ENCODE assay signal across 8 cellular contexts in the genomic region with DNA sequence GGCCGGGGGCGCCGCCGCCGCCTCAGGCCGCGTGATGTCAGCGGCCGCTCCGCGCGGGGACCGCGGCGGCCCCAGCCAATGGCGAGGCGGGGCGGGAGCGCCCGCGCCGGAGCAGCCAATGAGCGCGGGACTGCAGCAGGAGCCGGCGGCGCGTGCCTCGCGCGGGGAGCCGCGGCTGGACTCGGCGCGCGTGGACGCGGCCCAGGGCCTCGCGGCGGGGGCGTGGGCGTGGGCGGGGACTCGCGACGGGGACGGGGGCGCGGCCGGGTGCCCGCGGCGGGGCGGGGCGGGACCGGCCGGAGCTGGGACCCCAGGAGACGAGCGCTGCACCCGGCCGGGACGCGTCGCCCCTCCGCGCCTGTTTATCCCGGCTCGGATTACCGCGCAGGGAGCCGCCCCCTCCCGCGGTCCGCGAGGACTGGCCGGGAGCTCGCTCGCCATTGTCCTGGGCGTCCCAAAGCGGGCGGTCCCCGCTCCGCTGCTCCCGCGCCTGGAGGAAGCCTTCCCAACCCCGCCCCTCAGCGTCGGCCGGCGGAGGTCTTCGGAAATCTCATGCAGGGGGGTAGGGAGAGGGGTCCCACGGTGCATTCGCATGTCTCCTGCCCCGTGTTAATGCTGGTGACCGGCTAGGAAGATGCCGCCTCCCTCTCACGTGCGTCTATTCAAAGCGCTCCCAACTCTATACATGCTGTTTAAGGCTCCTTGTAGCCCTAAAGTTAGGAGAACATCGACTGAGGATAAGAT. TPM values are rescaled to one million over a fixed set of nuclear protein-coding genes. Genes with fewer than 3 reads are reported as not detected.
DNase-seq lines count a peak whose midpoint lies in the region; ATAC-seq and TF ChIP-seq lines count a peak whose summit lies in the region.

A gene (minus strand): TSS at position 33 of the 744 bp plus-strand sequence. CDS start 253 bp downstream, outside the sequence.

- H3K36me3 ChIP-seq in SJCRH30 (no peaks in the 10 kb centered on the region), osteoblast (ENCODE audit: insufficient read depth, low read length) (no peaks in the 10 kb centered on the region)

- no peaks in the 10 kb centered on the region for H4K20me1 ChIP-seq in osteoblast (ENCODE audit: insufficient read depth, low read length)

- peak within 1 kb of the TSS; percentile 88 for H3K27ac Mint-ChIP-seq in activated naive CD8-positive, alpha-beta T cell treated with anti-CD3 and anti-CD28 coated beads for 36 hours

- H3K9me3 Mint-ChIP-seq in activated naive CD8-positive, alpha-beta T cell treated with anti-CD3 and anti-CD28 coated beads for 36 hours: peaks cover 3% of the 10 kb centered on the region

- peak within 1 kb of the TSS; percentile 94 for H2AFZ ChIP-seq in osteoblast (ENCODE audit: low read length)

- peaks cover 12% of the 10 kb centered on the region for H3K4me1 ChIP-seq in SJCRH30
- peaks cover 7% of the 10 kb centered on the region for H3K4me1 ChIP-seq in osteoblast (ENCODE audit: insufficient read depth, low read length)

- H3K36me3 Mint-ChIP-seq in activated naive CD8-positive, alpha-beta T cell treated with anti-CD3 and anti-CD28 coated beads for 36 hours: peaks cover 18% of the 10 kb centered on the region

- peak within 1 kb of the TSS; percentile 86 for H3K4me3 Mint-ChIP-seq in activated naive CD8-positive, alpha-beta T cell treated with anti-CD3 and anti-CD28 coated beads for 36 hours

- ATAC-seq in HG03432 (IDR thresholded peaks at IDR 0.05; ENCODE audit: unreplicated experiment) (peak; percentile 70), Right ventricle myocardium superior (ENCODE audit: poor library complexity) (peak; percentile 88), HG02884 (IDR thresholded peaks at IDR 0.05; ENCODE audit: unreplicated experiment) (no peak)

- peaks cover 2% of the 10 kb centered on the region; the same call in 1 of the 2 replicates for H3K27me3 ChIP-seq in SJCRH30
- peaks cover 66% of the 10 kb centered on the region for H3K27me3 ChIP-seq in osteoblast (ENCODE audit: insufficient read depth, low read length)

- DNase-seq in NCI-H82 (lab: John Stamatoyannopoulos, UW): peak; percentile 79
- no peak for DNase-seq in NCI-H82 treated with DMSO at 0.1 percent for 48 hours (lab: John Stamatoyannopoulos, UW; ENCODE audit: unreplicated experiment)
- DNase-seq in SJCRH30: peak; percentile 89 to 91
- DNase-seq in activated naive CD8-positive, alpha-beta T cell treated with anti-CD3 and anti-CD28 coated beads for 36 hours: peak; percentile 74
- peak; percentile 82 for DNase-seq in Right ventricle myocardium superior
- peak; percentile 96 for DNase-seq in osteoblast (ENCODE audit: insufficient read length, low spot score, missing footprints)

- H3K79me2 ChIP-seq in osteoblast (ENCODE audit: insufficient read depth, low read length): no peaks in the 10 kb centered on the region

- peaks cover 52% of the 10 kb centered on the region for H3K4me1 Mint-ChIP-seq in activated naive CD8-positive, alpha-beta T cell treated with anti-CD3 and anti-CD28 coated beads for 36 hours

- H3K27me3 Mint-ChIP-seq in activated naive CD8-positive, alpha-beta T cell treated with anti-CD3 and anti-CD28 coated beads for 36 hours: no peaks in the 10 kb centered on the region

- H3K4me2 ChIP-seq in osteoblast (ENCODE audit: insufficient read depth, low read length): peak within 1 kb of the TSS; percentile 97

- H3K9me3 ChIP-seq in SJCRH30 (replicated peaks) (0 out of 2 replicates have a peak, but pooled peaks cover 3% of the 10 kb centered on the region), osteoblast (ENCODE audit: low read depth, low read length) (no peaks in the 10 kb centered on the region)

- H3K27ac ChIP-seq in SJCRH30 (peak within 1 kb of the TSS; percentile 28), osteoblast (ENCODE audit: low read depth, low read length) (no peak within 1 kb of the TSS)

- peak within 1 kb of the TSS; percentile 65 for H3K4me3 ChIP-seq in SJCRH30
- H3K4me3 ChIP-seq in osteoblast (ENCODE audit: insufficient read depth, low read length): peak within 1 kb of the TSS; percentile 74

- TF ChIP-seq CTCF in osteoblast (IDR thresholded peaks at IDR 0.05; ENCODE audit: extremely low read depth, low read depth, low read length): no peak

- intact Hi-C loops in Right ventricle myocardium superior (cut with DNase I): no loop called here

RNA-seq across cellular contexts. Expression of the gene that starts here (rescaled TPM):
- total RNA-seq in SJCRH30 (2014; rRNA removed; shearing (Covaris generic)): 3.3 and 3.5 TPM in 2 replicates
- 10 to 100 TPM; 30.4 to 34.7 TPM for total RNA-seq in activated naive CD8-positive, alpha-beta T cell treated with anti-CD3 and anti-CD28 coated beads for 36 hours
- total RNA-seq in Right ventricle myocardium superior (18.5 TPM), osteoblast (0.29 and 0.36 TPM in 2 replicates)

Comparison
In these comparisons a context has a peak if more than half of its experiments do, and no peak if none do; other contexts are left out.
1. Peak in DNase-seq, H3K4me3 ChIP-seq and H3K4me2 ChIP-seq in osteoblast; RNA of the gene not detected or under 1 TPM.